ENCODE assay signal across 8 cellular contexts in genomic region chr5:142587354-142587965, GRCh38.
A peak's percentile ranks its signal among the peaks of the same experiment; 100 is the strongest.
DNase-seq lines count a peak whose midpoint lies in the region; ATAC-seq and TF ChIP-seq lines count a peak whose summit lies in the region.

No MANE protein-coding gene starts in this region.

- H3K4me1 Mint-ChIP-seq in CD4-positive, CD25-positive, alpha-beta regulatory T cell = peaks cover 0 to 5% (median 3%) of the 10 kb centered on the region in 4 donors
- H3K4me1 Mint-ChIP-seq in T-helper 17 cell = peaks cover 5% of the 10 kb centered on the region

- TF ChIP-seq POLR2A in thyroid gland (IDR thresholded peaks at IDR 0.05) = no peak

- H3K4me3 Mint-ChIP-seq in CD4-positive, CD25-positive, alpha-beta regulatory T cell = no peak overlapping the region
- no peak overlapping the region for H3K4me3 Mint-ChIP-seq in T-helper 17 cell

- H3K9me3 Mint-ChIP-seq in CD4-positive, CD25-positive, alpha-beta regulatory T cell = peaks cover 0 to 3% (median 0%) of the 10 kb centered on the region in 7 donors

- H3K36me3 Mint-ChIP-seq in CD4-positive, CD25-positive, alpha-beta regulatory T cell = no peaks in the 10 kb centered on the region
- H3K36me3 Mint-ChIP-seq in T-helper 17 cell (ENCODE audit: low read depth) = peaks cover 4% of the 10 kb centered on the region

- H3K27ac Mint-ChIP-seq in CD4-positive, CD25-positive, alpha-beta regulatory T cell = no peak overlapping the region
- no peak overlapping the region for H3K27ac Mint-ChIP-seq in T-helper 17 cell

- no peaks in the 10 kb centered on the region for H3K36me3 ChIP-seq in CD4-positive, CD25-positive, alpha-beta regulatory T cell (ENCODE audit: control insufficient read depth, insufficient read depth, low read length)
- no peaks in the 10 kb centered on the region for H3K36me3 ChIP-seq in thyroid gland

- in situ Hi-C loops in GM13976 (cut with MboI; ENCODE audit: low sequenced_read_pairs, unreplicated experiment) = no loop called here

- intact Hi-C loops in thyroid gland (cut with DNase I) = no loop called here

- H3K27ac ChIP-seq in CD4-positive, CD25-positive, alpha-beta regulatory T cell (ENCODE audit: insufficient read depth, low read length, poor library complexity, severe bottlenecking) = no peak overlapping the region
- no peak overlapping the region for H3K27ac ChIP-seq in thyroid gland

- no peak for ATAC-seq in CD4-positive, CD25-positive, alpha-beta regulatory T cell (ENCODE audit: low read depth in 2 of 2)
- no peak for ATAC-seq in HG02885 (IDR thresholded peaks at IDR 0.05; ENCODE audit: poor library complexity, unreplicated experiment)
- no peak for ATAC-seq in T-helper 17 cell

- peak in 2 of 3 donors; percentile 23 to 53 for DNase-seq in CD4-positive, CD25-positive, alpha-beta regulatory T cell
- DNase-seq in GM13976 (ENCODE audit: low spot score) = peak; percentile 21
- peak; percentile 43 for DNase-seq in RPMI7951 (ENCODE audit: low read depth)
- DNase-seq in fibroblast of mammary gland (ENCODE audit: low read depth) = peak; percentile 59
- peak in 1 of 2 donors; percentile 12 for DNase-seq in thyroid gland
- no peak for DNase-seq in middle frontal gyrus (ENCODE audit: extremely low spot score, low spot score)
- no peak for DNase-seq in T-helper 17 cell

- TF ChIP-seq CTCF in GM13976 (IDR thresholded peaks at IDR 0.05; ENCODE audit: borderline replicate concordance, control extremely low read depth, extremely low read depth, insufficient read depth, missing control alignments) (peak; percentile 46), fibroblast of mammary gland (conservative IDR thresholded peaks at IDR 0.05; ENCODE audit: control insufficient read depth, insufficient read depth, low read depth, low read length) (peak; percentile 64), thyroid gland (IDR thresholded peaks at IDR 0.05) (peak in 4 of 6 experiments; percentile 10 to 40 (median 32))

- no peaks in the 10 kb centered on the region for H3K9me3 ChIP-seq in CD4-positive, CD25-positive, alpha-beta regulatory T cell (ENCODE audit: control insufficient read depth in 2 of 2, low read length in 2 of 2)
- no peaks in the 10 kb centered on the region for H3K9me3 ChIP-seq in thyroid gland
- no peaks in the 10 kb centered on the region for H3K9me3 ChIP-seq in T-helper 17 cell (ENCODE audit: control insufficient read depth, low read length, poor library complexity, severe bottlenecking)

- H3K4me3 ChIP-seq in CD4-positive, CD25-positive, alpha-beta regulatory T cell (ENCODE audit: low read depth, low read length) = no peak overlapping the region
- H3K4me3 ChIP-seq in fibroblast of mammary gland (ENCODE audit: control insufficient read depth, low read depth, low read length) (no peak overlapping the region), thyroid gland (replicated peaks in 1 of 3) (no peak overlapping the region)

- peaks cover 2% of the 10 kb centered on the region for H3K27me3 ChIP-seq in CD4-positive, CD25-positive, alpha-beta regulatory T cell (ENCODE audit: control insufficient read depth, insufficient read depth, low read length)
- H3K27me3 ChIP-seq in thyroid gland = no peaks in the 10 kb centered on the region

- 58 to 66% methylated on average over 6 of the region's 6 CpGs for WGBS in thyroid gland, 2 donors

- H3K27me3 Mint-ChIP-seq in CD4-positive, CD25-positive, alpha-beta regulatory T cell = peaks cover 46% of the 10 kb centered on the region
- H3K27me3 Mint-ChIP-seq in T-helper 17 cell = peaks cover 30% of the 10 kb centered on the region

- no peaks in the 10 kb centered on the region for H3K4me1 ChIP-seq in CD4-positive, CD25-positive, alpha-beta regulatory T cell (ENCODE audit: control insufficient read depth, insufficient read depth, low read length, poor library complexity, severe bottlenecking)
- no peaks in the 10 kb centered on the region for H3K4me1 ChIP-seq in thyroid gland

Comparison
In these comparisons a context has a peak if more than half of its experiments do, and no peak if none do; other contexts are left out.
1. DNase-seq: peak in CD4-positive, CD25-positive, alpha-beta regulatory T cell (2 of 3), GM13976 (single experiment), RPMI7951 (single experiment) and fibroblast of mammary gland (single experiment); none in middle frontal gyrus (single experiment) and T-helper 17 cell (0 of 3).
2. Peak in every context shown above with its lines, with median percentiles within 50 percentile points of each other: CTCF ChIP-seq.